ENCODE assay signal across 8 cellular contexts in genomic region chr1:43435146-43436145, GRCh38. TPM values are rescaled to one million over a fixed set of nuclear protein-coding genes. Genes with fewer than 3 reads are reported as not detected.
DNase-seq lines count a peak whose midpoint lies in the region; ATAC-seq, FAIRE-seq and TF ChIP-seq lines count a peak whose summit lies in the region.

No MANE protein-coding gene starts in this region.

- TF ChIP-seq POLR2A in heart left ventricle (IDR thresholded peaks at IDR 0.05) = no peak

- no peak for TF ChIP-seq CTCF in heart left ventricle (IDR thresholded peaks at IDR 0.05)
- TF ChIP-seq CTCF in pancreas (IDR thresholded peaks at IDR 0.05) = no peak

- POLR2A ChIA-PET in CD4-positive, alpha-beta memory T cell (lab: Charles Lee; ENCODE audit: partially characterized antibody) = no interaction called here
- POLR2A ChIA-PET in activated naive CD8-positive, alpha-beta T cell treated with anti-CD3 and anti-CD28 coated beads, Interleukin-2, amount 10 ng/mL, durations not matched to agents 7 days and 5 days (lab: Charles Lee) = no interaction called here

- 75 to 82% (median 79%) methylated on average over 14 of the region's 14 CpGs for WGBS in heart left ventricle, 4 donors
- WGBS in pancreas, 2 donors = 77 to 79% methylated on average over 14 of the region's 14 CpGs

- no peaks in the 10 kb centered on the region for H3K4me1 Mint-ChIP-seq in CD4-positive, alpha-beta memory T cell
- H3K4me1 Mint-ChIP-seq in activated naive CD8-positive, alpha-beta T cell treated with anti-CD3 and anti-CD28 coated beads, Interleukin-2, amount 10 ng/mL, durations not matched to agents 7 days and 5 days = no peaks in the 10 kb centered on the region

- no peak for FAIRE-seq in pancreas (lab: Jason Lieb, UNC)

- intact Hi-C loops in CD4-positive, alpha-beta memory T cell (cut with micrococcal nuclease) = no loop called here
- intact Hi-C loops in heart left ventricle (cut with DNase I) = no loop called here
- intact Hi-C loops in pancreas (cut with DNase I) = no loop called here

- no peaks in the 10 kb centered on the region for H3K27me3 Mint-ChIP-seq in CD4-positive, alpha-beta memory T cell
- no peaks in the 10 kb centered on the region for H3K27me3 Mint-ChIP-seq in activated naive CD8-positive, alpha-beta T cell treated with anti-CD3 and anti-CD28 coated beads, Interleukin-2, amount 10 ng/mL, durations not matched to agents 7 days and 5 days

- peak in 1 of 5 donors; percentile 35 for DNase-seq in CD4-positive, alpha-beta memory T cell
- DNase-seq in activated naive CD8-positive, alpha-beta T cell treated with anti-CD3 and anti-CD28 coated beads, Interleukin-2, amount 10 ng/mL, durations not matched to agents 7 days and 5 days = peak; percentile 20
- DNase-seq in heart left ventricle (peak in 4 of 5 donors; percentile 27 to 50 (median 46)), pancreas (peak in 1 of 6 donors; percentile 20), NCI-H1417 (lab: John Stamatoyannopoulos, UW) (no peak), nucleus accumbens (lab: John Stamatoyannopoulos, UW) (no peak)

- ATAC-seq in activated naive CD8-positive, alpha-beta T cell treated with anti-CD3 and anti-CD28 coated beads, Interleukin-2, amount 10 ng/mL, durations not matched to agents 7 days and 5 days (ENCODE audit: low read depth) = no peak
- peak; percentile 61 to 83 (median 75) for ATAC-seq in heart left ventricle
- peak in 3 of 4 donors; percentile 44 to 51 (median 45) for ATAC-seq in pancreas
- ATAC-seq in HG02884 (IDR thresholded peaks at IDR 0.05; ENCODE audit: unreplicated experiment) = no peak
- no peak for ATAC-seq in GM21381 (IDR thresholded peaks at IDR 0.05; ENCODE audit: unreplicated experiment)

- no peaks in the 10 kb centered on the region for H3K27me3 ChIP-seq in CD4-positive, alpha-beta memory T cell (ENCODE audit: insufficient read depth, low read length)
- no peaks in the 10 kb centered on the region for H3K27me3 ChIP-seq in heart left ventricle
- H3K27me3 ChIP-seq in pancreas = no peaks in the 10 kb centered on the region

- H3K4me1 ChIP-seq in CD4-positive, alpha-beta memory T cell (ENCODE audit: insufficient read depth, low read length) = no peaks in the 10 kb centered on the region
- H3K4me1 ChIP-seq in heart left ventricle = peaks cover 0 to 17% (median 4%) of the 10 kb centered on the region in 12 donors
- H3K4me1 ChIP-seq in pancreas = no peaks in the 10 kb centered on the region

- H3K27ac ChIP-seq in CD4-positive, alpha-beta memory T cell (ENCODE audit: low read depth, low read length) = no peak overlapping the region
- H3K27ac ChIP-seq in heart left ventricle (peak overlapping the region in 6 of 12 donors; percentile 27 to 70 (median 39)), pancreas (no peak overlapping the region)

- no peak overlapping the region for H3K4me3 ChIP-seq in CD4-positive, alpha-beta memory T cell (ENCODE audit: low read length in 2 of 2)
- H3K4me3 ChIP-seq in heart left ventricle (no peak overlapping the region), pancreas (no peak overlapping the region)

- H3K4me3 Mint-ChIP-seq in CD4-positive, alpha-beta memory T cell = no peak overlapping the region
- no peak overlapping the region for H3K4me3 Mint-ChIP-seq in activated naive CD8-positive, alpha-beta T cell treated with anti-CD3 and anti-CD28 coated beads, Interleukin-2, amount 10 ng/mL, durations not matched to agents 7 days and 5 days

- peak overlapping the region in 4 of 7 donors; percentile 3 to 29 (median 26) for H3K27ac Mint-ChIP-seq in CD4-positive, alpha-beta memory T cell
- no peak overlapping the region for H3K27ac Mint-ChIP-seq in activated naive CD8-positive, alpha-beta T cell treated with anti-CD3 and anti-CD28 coated beads, Interleukin-2, amount 10 ng/mL, durations not matched to agents 7 days and 5 days

- CTCF ChIA-PET in CD4-positive, alpha-beta memory T cell (lab: Charles Lee; ENCODE audit: partially characterized antibody) = no interaction called here

- H3K9me3 Mint-ChIP-seq in CD4-positive, alpha-beta memory T cell = peaks cover 0 to 2% (median 0%) of the 10 kb centered on the region in 8 donors
- H3K9me3 Mint-ChIP-seq in activated naive CD8-positive, alpha-beta T cell treated with anti-CD3 and anti-CD28 coated beads, Interleukin-2, amount 10 ng/mL, durations not matched to agents 7 days and 5 days = no peaks in the 10 kb centered on the region

- H3K36me3 Mint-ChIP-seq in CD4-positive, alpha-beta memory T cell = peaks cover 44 to 83% of the 10 kb centered on the region in 2 donors
- peaks cover 3% of the 10 kb centered on the region for H3K36me3 Mint-ChIP-seq in activated naive CD8-positive, alpha-beta T cell treated with anti-CD3 and anti-CD28 coated beads, Interleukin-2, amount 10 ng/mL, durations not matched to agents 7 days and 5 days

- no peaks in the 10 kb centered on the region for H3K9me3 ChIP-seq in CD4-positive, alpha-beta memory T cell (ENCODE audit: control insufficient read depth in 1 of 2, low read length in 2 of 2)
- no peaks in the 10 kb centered on the region for H3K9me3 ChIP-seq in heart left ventricle
- no peaks in the 10 kb centered on the region for H3K9me3 ChIP-seq in pancreas

- H3K36me3 ChIP-seq in CD4-positive, alpha-beta memory T cell (ENCODE audit: insufficient read depth, low read length) = peaks cover 58% of the 10 kb centered on the region
- H3K36me3 ChIP-seq in heart left ventricle (peaks cover 0 to 92% (median 81%) of the 10 kb centered on the region in 9 donors), pancreas (peaks cover 3 to 57% (median 34%) of the 10 kb centered on the region in 3 donors)

RNA-seq across cellular contexts. Expression of gene HYI, which starts 18.3 kb away (rescaled TPM):
- total RNA-seq in CD4-positive, alpha-beta memory T cell = 10 to 100 TPM; 30.7 to 33.9 TPM
- polyA plus RNA-seq in CD4-positive, alpha-beta memory T cell = 1 to 10 TPM; 7.3 to 7.7 TPM
- total RNA-seq in activated naive CD8-positive, alpha-beta T cell treated with anti-CD3 and anti-CD28 coated beads, Interleukin-2, amount 10 ng/mL, durations not matched to agents 7 days and 5 days = 10 to 100 TPM; 18.3 to 21.3 TPM
- total RNA-seq in heart left ventricle = 10 to 100 TPM; 13.9 to 30.3 (median 20.9) TPM
- polyA plus RNA-seq in heart left ventricle = 10 to 100 TPM in 1 of 2 donors, 1 to 10 TPM in 1; 8.1 to 33.0 TPM
- 10 to 100 TPM; 39.9 to 73.1 (median 55.0) TPM for total RNA-seq in pancreas
- 100 to 1,000 TPM; 229 to 235 TPM for polyA plus RNA-seq in pancreas

RNA-seq across cellular contexts. Expression of gene SZT2, which starts 45.7 kb away (rescaled TPM):
- 100 to 1,000 TPM; 135 to 153 TPM for total RNA-seq in CD4-positive, alpha-beta memory T cell
- 1 to 10 TPM in 1 of 2 donors, under 1 TPM in 1; 0.69 to 8.9 TPM for polyA plus RNA-seq in CD4-positive, alpha-beta memory T cell
- 10 to 100 TPM; 84.8 to 88.2 TPM for total RNA-seq in activated naive CD8-positive, alpha-beta T cell treated with anti-CD3 and anti-CD28 coated beads, Interleukin-2, amount 10 ng/mL, durations not matched to agents 7 days and 5 days
- total RNA-seq in heart left ventricle (10 to 100 TPM; 19.0 to 39.7 (median 24.4) TPM), pancreas (10 to 100 TPM; 18.5 to 30.8 (median 23.4) TPM)
- polyA plus RNA-seq in heart left ventricle (10 to 100 TPM; 13.1 to 29.1 TPM), pancreas (10 to 100 TPM; 23.4 to 54.9 TPM)

RNA-seq across cellular contexts. Expression of gene MED8, which starts 45.8 kb away (rescaled TPM):
- total RNA-seq in CD4-positive, alpha-beta memory T cell = 10 to 100 TPM; 34.0 to 35.6 TPM
- polyA plus RNA-seq in CD4-positive, alpha-beta memory T cell = 10 to 100 TPM; 36.1 to 42.3 TPM
- 10 to 100 TPM; 34.3 to 35.3 TPM for total RNA-seq in activated naive CD8-positive, alpha-beta T cell treated with anti-CD3 and anti-CD28 coated beads, Interleukin-2, amount 10 ng/mL, durations not matched to agents 7 days and 5 days
- total RNA-seq in heart left ventricle = 10 to 100 TPM; 13.7 to 25.4 (median 16.9) TPM
- 10 to 100 TPM; 11.7 to 31.4 TPM for polyA plus RNA-seq in heart left ventricle
- 10 to 100 TPM; 13.5 to 22.6 (median 16.6) TPM for total RNA-seq in pancreas
- polyA plus RNA-seq in pancreas = 10 to 100 TPM; 15.3 to 24.8 TPM

Comparison
In these comparisons a context has a peak if more than half of its experiments do, and no peak if none do; other contexts are left out.
1. DNase-seq: peak in activated naive CD8-positive, alpha-beta T cell treated with anti-CD3 and anti-CD28 coated beads, Interleukin-2, amount 10 ng/mL, durations not matched to agents 7 days and 5 days (single experiment) and heart left ventricle (4 of 5); none in NCI-H1417 (0 of 3) and nucleus accumbens (0 of 56).
2. ATAC-seq: peak in heart left ventricle (4 of 4) and pancreas (3 of 4); none in activated naive CD8-positive, alpha-beta T cell treated with anti-CD3 and anti-CD28 coated beads, Interleukin-2, amount 10 ng/mL, durations not matched to agents 7 days and 5 days (single experiment), HG02884 (single experiment) and GM21381 (single experiment).